1 cellular context compared by ENCODE assay signal in genomic region chr3:77147836-77148578, GRCh38.
TF ChIP-seq lines count a peak whose summit lies in the region.

No MANE protein-coding gene starts in this region.

TF ChIP-seq in GM12878, 131 proteins besides CTCF, POLR2A, EP300 and RAD21 (continued from another document):
- no peak for TF ChIP-seq REST (IDR thresholded peaks at IDR 0.05; ENCODE audit: low read depth, low read length)
- no peak for TF ChIP-seq RELA (IDR thresholded peaks at IDR 0.05; ENCODE audit: borderline replicate concordance, partially characterized antibody)
- no peak for TF ChIP-seq ATF2 (IDR thresholded peaks at IDR 0.05; ENCODE audit: low read length)
- no peak for TF ChIP-seq MXI1 (IDR thresholded peaks at IDR 0.05; ENCODE audit: low read depth, low read length)
- TF ChIP-seq, protein P1, sequence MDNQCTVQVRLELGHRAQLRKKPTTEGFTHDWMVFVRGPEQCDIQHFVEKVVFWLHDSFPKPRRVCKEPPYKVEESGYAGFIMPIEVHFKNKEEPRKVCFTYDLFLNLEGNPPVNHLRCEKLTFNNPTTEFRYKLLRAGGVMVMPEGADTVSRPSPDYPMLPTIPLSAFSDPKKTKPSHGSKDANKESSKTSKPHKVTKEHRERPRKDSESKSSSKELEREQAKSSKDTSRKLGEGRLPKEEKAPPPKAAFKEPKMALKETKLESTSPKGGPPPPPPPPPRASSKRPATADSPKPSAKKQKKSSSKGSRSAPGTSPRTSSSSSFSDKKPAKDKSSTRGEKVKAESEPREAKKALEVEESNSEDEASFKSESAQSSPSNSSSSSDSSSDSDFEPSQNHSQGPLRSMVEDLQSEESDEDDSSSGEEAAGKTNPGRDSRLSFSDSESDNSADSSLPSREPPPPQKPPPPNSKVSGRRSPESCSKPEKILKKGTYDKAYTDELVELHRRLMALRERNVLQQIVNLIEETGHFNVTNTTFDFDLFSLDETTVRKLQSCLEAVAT (IDR thresholded peaks at IDR 0.05) = no peak
